20 cellular contexts compared by ENCODE assay signal in the genomic region with DNA sequence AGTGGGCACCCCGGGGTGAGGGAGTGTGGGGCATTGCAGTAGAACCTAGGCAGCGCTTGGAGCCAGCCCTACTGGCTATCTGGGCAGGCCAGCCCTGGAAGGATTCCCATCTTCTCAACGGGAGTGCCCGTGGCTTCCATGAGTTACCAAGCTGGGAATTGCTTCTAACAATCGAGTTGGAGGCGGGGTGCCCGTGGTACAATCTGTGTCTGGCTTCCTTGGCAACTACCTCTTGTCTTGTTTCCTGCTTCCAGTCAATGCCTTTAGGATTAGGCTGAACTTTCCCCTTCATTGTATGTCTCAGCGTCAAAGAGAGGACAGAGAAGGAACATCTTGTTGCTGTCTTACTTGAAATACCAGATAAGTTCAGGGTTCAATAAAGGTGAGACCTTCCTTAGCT. TPM values are rescaled to one million over a fixed set of nuclear protein-coding genes. Genes with fewer than 3 reads are reported as not detected.
DNase-seq lines count a peak whose midpoint lies in the region; ATAC-seq and TF ChIP-seq lines count a peak whose summit lies in the region.
"Had no signal": no experiment of that assay in that cellular context is flagged by ENCODE, and none has a peak within 500 bp of the region (broad histone marks: within the 10 kb centered on the region; RNA-seq: fewer than 3 reads in every experiment).

No MANE protein-coding gene starts in this region.

- no peak for TF ChIP-seq POLR2A in breast epithelium (IDR thresholded peaks at IDR 0.05)

- peak in 1 of 2 donors; percentile 47 for DNase-seq in breast epithelium (ENCODE audit: low spot score in 2 of 2)
- DNase-seq in mammary epithelial cell, result no peak
- DNase-seq in heart right ventricle, result peak; percentile 49 to 59
- DNase-seq in myocyte (ENCODE audit: low read depth), result peak; percentile 10
- no peak for DNase-seq in NCI-H1105 treated with DMSO at 0.1 percent for 48 hours (lab: John Stamatoyannopoulos, UW)
- DNase-seq in activated naive CD4-positive, alpha-beta T cell treated with Interleukin-2 at 50 U/mL for 16 hours, result no peak
- no peak for DNase-seq in stimulated activated naive CD4-positive, alpha-beta T cell treated with Interleukin-2 at 50 U/mL for 16 hours (lab: John Stamatoyannopoulos, UW)
- DNase-seq: 8988T; activated CD4-positive, alpha-beta T cell treated with anti-CD3 and anti-CD28 coated beads, Interleukin-2, amount 50 U/mL, for 4 hours; activated naive CD4-positive, alpha-beta T cell treated with anti-CD3 and anti-CD28 coated beads, Interleukin-2, amount 50 U/mL, for 16 hours; activated T-cell treated with anti-CD3 and anti-CD28 coated beads, Interleukin-2, amount 50 U/mL, for 1 hour; DMS 273 treated with DMSO at 0.1 percent for 48 hours; GM23248; islet precursor cell; SW 1271 had no signal

- dilution Hi-C loops in mammary epithelial cell (cut with HindIII; ENCODE audit: low sequenced_read_pairs), result no loop called here

- intact Hi-C loops in breast epithelium (cut with DNase I; ENCODE audit: low total_unique reads) (loop anchor here (1.0 kb wide), 1 partner anchor 22 kb away; no protein-coding TSS in a partner anchor), mammary epithelial cell (cut with micrococcal nuclease) (no loop called here), heart right ventricle (cut with DNase I) (loop anchor here in 2 of 10 donors (2.0 to 5.0 kb wide), 3 partner anchors 31 to 61 kb away; partner anchors contain the start of gene PPP1R14C (in 1 of the 2))

- H3K4me2 ChIP-seq in mammary epithelial cell (ENCODE audit: insufficient read depth, low read depth, low read length), result no peak overlapping the region
- H3K4me2 ChIP-seq: BLaER1 had no signal

- H3K4me1 ChIP-seq in breast epithelium (no peaks in the 10 kb centered on the region), mammary epithelial cell (ENCODE audit: insufficient read depth, low read length) (no peaks in the 10 kb centered on the region), heart right ventricle (peaks cover 0 to 68% (median 19%) of the 10 kb centered on the region in 9 donors)

- H3K4me3 ChIP-seq in breast epithelium (no peak overlapping the region), mammary epithelial cell (replicated peaks in 1 of 3; ENCODE audit: insufficient read depth in 1 of 3, low read depth in 2 of 3, low read length in 3 of 3) (no peak overlapping the region), heart right ventricle (peak overlapping the region in 1 of 10 donors; percentile 18)
- H3K4me3 ChIP-seq: BLaER1, esophagus muscularis mucosa, GM23248, K562 had no signal

- no peak overlapping the region for H2AFZ ChIP-seq in mammary epithelial cell (ENCODE audit: low read depth, low read length)
- H2AFZ ChIP-seq: GM23248 had no signal

- no peak for TF ChIP-seq CTCF in breast epithelium (IDR thresholded peaks at IDR 0.05)
- no peak for TF ChIP-seq CTCF in mammary epithelial cell (conservative IDR thresholded peaks at IDR 0.05 in 1 of 2, IDR thresholded peaks at IDR 0.05 in 1 of 2; ENCODE audit: extremely low read depth in 1 of 2, insufficient read depth in 1 of 2, low read depth in 1 of 2, low read length in 2 of 2)
- TF ChIP-seq CTCF in heart right ventricle (IDR thresholded peaks at IDR 0.05), result no peak

- peaks cover 96% of the 10 kb centered on the region for H3K79me2 ChIP-seq in mammary epithelial cell (ENCODE audit: insufficient read depth, low read length)

- H3K9ac ChIP-seq in mammary epithelial cell (ENCODE audit: insufficient read depth, low read length), result no peak overlapping the region
- H3K9ac ChIP-seq: BLaER1, GM23248 had no signal

- CTCF ChIA-PET in mammary epithelial cell (lab: Charles Lee; ENCODE audit: low non-redundant PET), result no interaction called here

- H3K36me3 ChIP-seq in breast epithelium, result no peaks in the 10 kb centered on the region
- H3K36me3 ChIP-seq in mammary epithelial cell (ENCODE audit: insufficient read depth, low read length), result no peaks in the 10 kb centered on the region
- no peaks in the 10 kb centered on the region for H3K36me3 ChIP-seq in heart right ventricle
- H3K36me3 ChIP-seq: BLaER1, esophagus muscularis mucosa had no signal

- H3K27me3 ChIP-seq in breast epithelium, result no peaks in the 10 kb centered on the region
- no peaks in the 10 kb centered on the region for H3K27me3 ChIP-seq in mammary epithelial cell (ENCODE audit: insufficient read depth, low read length)
- no peaks in the 10 kb centered on the region for H3K27me3 ChIP-seq in heart right ventricle
- H3K27me3 ChIP-seq: BLaER1, esophagus muscularis mucosa had no signal

- peak overlapping the region; percentile 58 to 71 for H3K27ac ChIP-seq in breast epithelium
- H3K27ac ChIP-seq in mammary epithelial cell (ENCODE audit: insufficient read depth, low read depth, low read length), result no peak overlapping the region
- peak overlapping the region; percentile 69 to 96 (median 86) for H3K27ac ChIP-seq in heart right ventricle
- H3K27ac ChIP-seq: BLaER1, esophagus muscularis mucosa, GM23248 had no signal

- no peaks in the 10 kb centered on the region for H4K20me1 ChIP-seq in mammary epithelial cell (ENCODE audit: insufficient read depth, low read length)
- H4K20me1 ChIP-seq: BLaER1 had no signal

- in situ Hi-C loops in mammary epithelial cell (cut with MboI; ENCODE audit: low sequenced_read_pairs in 2 of 2), result no loop called here

- BruUV-seq in mammary epithelial cell (replicated peaks; lab: Mats Ljungman, UMichigan), result no TSS peak

- peak; percentile 40 to 73 (median 58) for ATAC-seq in heart right ventricle
- no peak for ATAC-seq in HG03175 (IDR thresholded peaks at IDR 0.05; ENCODE audit: unreplicated experiment)

- WGBS in mammary epithelial cell (ENCODE audit: low coverage, missing lambda C conversion rate), result 84% methylated on average over 8 of the region's 8 CpGs
- WGBS in heart right ventricle, 2 donors, result 38 to 53% methylated on average over 8 of the region's 8 CpGs

- no peaks in the 10 kb centered on the region for H3K9me3 ChIP-seq in breast epithelium
- H3K9me3 ChIP-seq in mammary epithelial cell (replicated peaks; ENCODE audit: insufficient read depth, low read length), result no peaks in the 10 kb centered on the region
- no peaks in the 10 kb centered on the region for H3K9me3 ChIP-seq in heart right ventricle
- H3K9me3 ChIP-seq: BLaER1, esophagus muscularis mucosa had no signal

RNA-seq across cellular contexts. Expression of gene PPP1R14C, which starts 33.3 kb away (rescaled TPM):
- total RNA-seq in breast epithelium (1 to 10 TPM in 2 of 3 donors, not detected in 1; 3.3 to 5.6 TPM), mammary epithelial cell (10 to 100 TPM; 46.8 to 56.2 TPM), heart right ventricle (100 to 1,000 TPM in 4 of 10 donors, 10 to 100 TPM in 6; 75.9 to 145 (median 95.6) TPM), myocyte (not detected in 2 replicates)
- polyA plus RNA-seq in mammary epithelial cell (32.2 TPM), heart right ventricle (10 to 100 TPM; 22.6 to 41.9 TPM)
- 45.3 TPM for polyA minus RNA-seq in mammary epithelial cell
- polyA plus RNA-seq in myocyte (2012), result not detected
- total RNA-seq: dermis microvascular lymphatic vessel endothelial cell had no signal

Comparison
In these comparisons a context has a peak if more than half of its experiments do, and no peak if none do; other contexts are left out.
1. RNA of gene PPP1R14C, which starts 33.3 kb away (total RNA-seq): 75.9 to 145 TPM in heart right ventricle and 46.8 to 56.2 TPM in mammary epithelial cell; 3.3 to 5.6 TPM in breast epithelium and not detected in myocyte; every median in the first group is over 4 times any median in the second.
2. DNase-seq: peak in heart right ventricle (2 of 2) and myocyte (single experiment); none in mammary epithelial cell (single experiment), NCI-H1105 treated with DMSO at 0.1 percent for 48 hours (single experiment), activated naive CD4-positive, alpha-beta T cell treated with Interleukin-2 at 50 U/mL for 16 hours (single experiment) and stimulated activated naive CD4-positive, alpha-beta T cell treated with Interleukin-2 at 50 U/mL for 16 hours (single experiment).